8 cellular contexts compared by ENCODE assay signal in the genomic region with DNA sequence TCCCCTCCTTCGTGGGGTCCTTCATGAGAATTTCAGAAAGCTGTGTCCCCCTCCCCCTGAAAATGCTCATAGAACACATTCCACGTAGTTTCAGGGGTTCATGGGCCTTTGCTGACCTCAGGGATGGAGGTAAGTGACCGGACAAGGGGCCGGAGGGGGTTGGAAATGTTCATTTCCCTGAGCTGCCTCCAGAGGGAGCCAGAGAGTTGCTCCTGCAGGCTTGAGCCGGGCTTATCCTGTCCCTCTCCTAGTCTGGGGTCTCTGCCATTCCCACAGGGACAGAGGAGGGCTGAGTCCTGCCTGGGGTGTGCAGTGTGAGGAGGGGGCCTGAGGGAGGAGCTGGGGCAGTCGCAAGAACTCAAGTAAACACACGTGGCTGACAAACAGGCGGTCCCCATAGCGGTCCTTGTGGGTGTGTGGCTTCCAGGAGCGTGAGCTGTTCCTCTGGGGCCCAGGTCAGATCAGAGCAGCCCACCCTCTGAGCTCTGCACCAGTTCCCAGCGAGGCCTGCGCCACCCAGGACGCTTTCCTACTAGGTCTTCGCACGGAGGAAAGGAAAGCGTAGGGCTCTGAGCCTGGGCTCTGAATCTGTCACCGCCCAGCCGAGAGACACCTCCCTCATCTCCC.
DNase-seq lines count a peak whose midpoint lies in the region; ATAC-seq, FAIRE-seq and TF ChIP-seq lines count a peak whose summit lies in the region.

No MANE protein-coding gene starts in this region.

- peak; percentile 31 to 48 (median 38) for TF ChIP-seq CTCF in vagina (IDR thresholded peaks at IDR 0.05)

- H3K9me3 ChIP-seq in adipocyte (ENCODE audit: control insufficient read depth, low read length) = peaks cover 5% of the 10 kb centered on the region
- no peaks in the 10 kb centered on the region for H3K9me3 ChIP-seq in vagina

- H3K36me3 ChIP-seq in adipocyte (ENCODE audit: control insufficient read depth, insufficient read depth, low read length, severe bottlenecking) (no peaks in the 10 kb centered on the region), vagina (no peaks in the 10 kb centered on the region)

- H3K9ac ChIP-seq in adipocyte (ENCODE audit: low read length) = no peak overlapping the region

- FAIRE-seq in H54 (lab: Jason Lieb, UNC) = no peak

- intact Hi-C loops in vagina (cut with DNase I) = no loop called here

- H3K27ac ChIP-seq in vagina = no peak overlapping the region

- no peak for TF ChIP-seq POLR2A in H54 (IDR thresholded peaks at IDR 0.05; ENCODE audit: low read depth, low read length)
- no peak for TF ChIP-seq POLR2A in vagina (IDR thresholded peaks at IDR 0.05)

- no peaks in the 10 kb centered on the region for H3K4me1 ChIP-seq in adipocyte (ENCODE audit: control insufficient read depth, insufficient read depth, low read length)
- H3K4me1 ChIP-seq in vagina = no peaks in the 10 kb centered on the region

- H3K27me3 ChIP-seq in adipocyte (replicated peaks; ENCODE audit: control insufficient read depth, insufficient read depth, low read length) (peaks cover 39% of the 10 kb centered on the region), vagina (no peaks in the 10 kb centered on the region)

- no peak for ATAC-seq in GM18909 (IDR thresholded peaks at IDR 0.05; ENCODE audit: poor library complexity, unreplicated experiment)
- no peak for ATAC-seq in HG02852 (IDR thresholded peaks at IDR 0.05; ENCODE audit: unreplicated experiment)

- peak; percentile 48 for DNase-seq in CD1c-positive myeloid dendritic cell (ENCODE audit: extremely low spot score)
- DNase-seq in H54 (ENCODE audit: insufficient read length, low spot score) = peak; percentile 74
- DNase-seq in adipocyte (ENCODE audit: low read depth) = peak; percentile 52
- DNase-seq in iris pigment epithelial cell (ENCODE audit: low read depth) = peak; percentile 11
- no peak for DNase-seq in vagina (ENCODE audit: extremely low spot score in 2 of 2)
- no peak for DNase-seq in NCI-H2107 treated with DMSO at 0.1 percent for 48 hours (lab: John Stamatoyannopoulos, UW; ENCODE audit: unreplicated experiment)

- H3K4me3 ChIP-seq in adipocyte (ENCODE audit: low read length) = no peak overlapping the region
- H3K4me3 ChIP-seq in vagina = no peak overlapping the region

Comparison
In these comparisons a context has a peak if more than half of its experiments do, and no peak if none do; other contexts are left out.
1. DNase-seq: peak in CD1c-positive myeloid dendritic cell (single experiment), H54 (single experiment), adipocyte (single experiment) and iris pigment epithelial cell (single experiment); none in vagina (0 of 2) and NCI-H2107 treated with DMSO at 0.1 percent for 48 hours (single experiment).